In the genomic region with DNA sequence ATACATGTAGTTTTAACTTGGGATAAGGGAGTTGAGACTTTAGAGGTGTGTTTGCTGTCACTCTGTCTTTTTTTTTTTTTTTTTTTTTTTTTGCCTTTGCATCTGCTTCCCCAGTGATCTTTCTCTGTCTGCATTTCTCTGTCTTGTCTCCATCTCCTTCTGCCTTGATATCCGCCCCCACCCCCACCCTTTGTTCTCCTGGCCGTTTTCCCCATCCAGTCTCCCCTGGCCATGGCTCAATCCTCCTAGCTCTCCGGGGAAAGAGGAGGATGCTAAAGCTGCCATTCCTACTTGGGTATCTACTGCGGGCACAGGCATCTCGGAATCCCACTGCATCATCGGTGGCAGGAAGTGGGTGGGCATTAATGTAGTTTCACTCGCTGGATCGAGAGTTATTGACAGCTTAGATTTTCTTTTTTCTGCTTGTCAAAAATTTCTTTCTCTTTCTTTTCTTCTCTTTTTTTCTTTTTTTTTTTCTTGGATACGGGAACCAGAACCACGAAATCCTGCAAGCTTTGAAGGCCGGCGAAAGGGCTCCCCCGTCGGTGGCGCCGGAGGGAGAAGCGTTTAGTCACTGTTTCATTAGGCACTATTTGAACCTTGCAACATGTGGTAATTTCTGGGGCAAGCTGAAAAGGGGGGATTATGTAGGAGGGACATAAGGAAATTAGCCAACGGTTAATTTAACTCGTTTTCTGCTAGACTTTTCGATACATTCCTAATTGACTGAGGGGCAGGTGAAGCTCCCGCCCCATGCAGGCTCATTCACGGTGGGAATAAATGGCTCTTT, we compare ENCODE assay signal across 14 cellular contexts. TPM values are rescaled to one million over a fixed set of nuclear protein-coding genes. Genes with fewer than 3 reads are reported as not detected.
DNase-seq lines count a peak whose midpoint lies in the region; ATAC-seq and TF ChIP-seq lines count a peak whose summit lies in the region.
"Had no signal": no experiment of that assay in that cellular context is flagged by ENCODE, and none has a peak within 500 bp of the region (broad histone marks: within the 10 kb centered on the region; RNA-seq: fewer than 3 reads in every experiment).

No MANE protein-coding gene starts in this region.

- no peak for TF ChIP-seq CTCF in CD14-positive monocyte (IDR thresholded peaks at IDR 0.05)
- peak; percentile 9 for TF ChIP-seq CTCF in HFF-Myc (IDR thresholded peaks at IDR 0.05; ENCODE audit: low read depth, low read length, missing control alignments)
- TF ChIP-seq CTCF in cardiac fibroblast (IDR thresholded peaks at IDR 0.05; ENCODE audit: low read depth, low read length): peak; percentile 7
- TF ChIP-seq CTCF in mesothelial cell of epicardium (IDR thresholded peaks at IDR 0.05; ENCODE audit: unreplicated experiment): no peak

- ATAC-seq in GM18517 (IDR thresholded peaks at IDR 0.05; ENCODE audit: unreplicated experiment): no peak
- ATAC-seq: left ventricle myocardium superior had no signal

- peaks cover 31% of the 10 kb centered on the region for H3K4me1 Mint-ChIP-seq in CD14-positive monocyte
- peaks cover 22% of the 10 kb centered on the region for H3K4me1 Mint-ChIP-seq in mesothelial cell of epicardium

- H3K4me3 ChIP-seq in HFF-Myc (replicated peaks; ENCODE audit: low read depth, low read length): no peak overlapping the region
- H3K4me3 ChIP-seq in cardiac fibroblast (replicated peaks in 1 of 2; ENCODE audit: low read depth in 2 of 2, low read length in 2 of 2): no peak overlapping the region
- H3K4me3 ChIP-seq: MG63 had no signal

- peaks cover 87 to 89% (median 89%) of the 10 kb centered on the region in 3 donors for H3K27me3 Mint-ChIP-seq in CD14-positive monocyte (ENCODE audit: low read depth in 3 of 3)
- H3K27me3 Mint-ChIP-seq in mesothelial cell of epicardium (ENCODE audit: low read depth): peaks cover 96% of the 10 kb centered on the region

- no peak overlapping the region for H3K27ac Mint-ChIP-seq in CD14-positive monocyte
- H3K27ac Mint-ChIP-seq in mesothelial cell of epicardium: no peak overlapping the region

- no peak for DNase-seq in CD14-positive monocyte (ENCODE audit: low spot score)
- no peak for DNase-seq in HFF-Myc (ENCODE audit: extremely low read depth, low read depth)
- no peak for DNase-seq in cardiac fibroblast (ENCODE audit: low read depth in 2 of 2)
- no peak for DNase-seq in mesothelial cell of epicardium (ENCODE audit: low spot score in 2 of 2, unreplicated experiment in 2 of 2)
- DNase-seq in C1 segment of cervical spinal cord (lab: John Stamatoyannopoulos, UW): no peak
- DNase-seq in DMS79 treated with DMSO at 0.1 percent for 48 hours (lab: John Stamatoyannopoulos, UW): no peak
- no peak for DNase-seq in occipital lobe (lab: John Stamatoyannopoulos, UW)
- DNase-seq: left ventricle myocardium superior, MG63, NCI-H524, SHP77 treated with DMSO at 0.1 percent for 48 hours had no signal

- peak overlapping the region; percentile 54 to 95 for H3K4me3 Mint-ChIP-seq in CD14-positive monocyte
- peak overlapping the region; percentile 30 for H3K4me3 Mint-ChIP-seq in mesothelial cell of epicardium

- H3K9me3 Mint-ChIP-seq in CD14-positive monocyte (peaks cover 0 to 18% (median 13%) of the 10 kb centered on the region in 7 donors), mesothelial cell of epicardium (no peaks in the 10 kb centered on the region)

- intact Hi-C loops in CD14-positive monocyte (cut with micrococcal nuclease): no loop called here

- peaks cover 4 to 6% of the 10 kb centered on the region in 2 donors for H3K36me3 Mint-ChIP-seq in CD14-positive monocyte
- no peaks in the 10 kb centered on the region for H3K36me3 Mint-ChIP-seq in mesothelial cell of epicardium

RNA-seq across cellular contexts. Expression of a gene that starts 8.2 kb away (rescaled TPM):
- not detected for polyA plus RNA-seq in CD14-positive monocyte
- total RNA-seq in mesothelial cell of epicardium: not detected in 3 replicates
- total RNA-seq in occipital lobe: 1.1 TPM
- total RNA-seq: glomerular endothelial cell, left ventricle myocardium superior had no signal
- polyA plus RNA-seq: BJ had no signal

RNA-seq across cellular contexts. Expression of a gene that starts 43.7 kb away (rescaled TPM):
- 10 to 100 TPM; 73.4 to 83.3 TPM for polyA plus RNA-seq in CD14-positive monocyte
- total RNA-seq in mesothelial cell of epicardium: 20.1 to 23.3 TPM (median 21.8 TPM) in 3 replicates
- 51.3 TPM for total RNA-seq in occipital lobe

Comparison
In these comparisons a context has a peak if more than half of its experiments do, and no peak if none do; other contexts are left out.
1. CTCF ChIP-seq: peak in HFF-Myc (single experiment) and cardiac fibroblast (single experiment); none in CD14-positive monocyte (single experiment) and mesothelial cell of epicardium (single experiment).